In the genomic region with DNA sequence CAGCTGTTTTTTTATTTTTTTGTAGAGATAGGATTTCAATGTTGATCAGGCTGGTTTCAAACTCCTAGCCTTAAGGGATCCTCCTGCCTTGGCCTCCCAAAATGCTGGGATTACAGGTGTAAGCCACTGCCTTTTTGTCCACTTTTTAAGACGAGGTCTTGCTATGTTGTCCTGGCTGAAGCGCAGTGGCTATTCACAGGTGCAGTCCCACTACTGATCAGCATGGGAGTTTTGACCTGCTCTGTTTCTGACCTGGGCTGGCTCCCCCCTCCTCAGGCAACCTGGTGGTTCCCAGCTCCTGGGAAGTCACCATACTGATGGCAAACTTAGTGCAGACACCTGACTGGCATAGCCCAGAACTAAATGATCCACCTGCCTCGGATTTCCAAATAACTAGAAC, we compare ENCODE assay signal across 2 cellular contexts.
TF ChIP-seq lines count a peak whose summit lies in the region.

No MANE protein-coding gene starts in this region.

TF ChIP-seq in K562, 482 proteins besides CTCF, POLR2A, EP300 and RAD21:
- TF ChIP-seq ZNF175 (CRISPR knock-in tag; IDR thresholded peaks at IDR 0.05; ENCODE audit: low read depth): no peak
- 0 out of 2 replicates have a peak, but pooled peaks have one; percentile 25 for TF ChIP-seq ZNF121 (CRISPR knock-in tag; conservative IDR thresholded peaks at IDR 0.05)

TF ChIP-seq in SK-N-SH, 30 proteins besides CTCF, POLR2A, EP300 and RAD21:
- TF ChIP-seq, protein P1, sequence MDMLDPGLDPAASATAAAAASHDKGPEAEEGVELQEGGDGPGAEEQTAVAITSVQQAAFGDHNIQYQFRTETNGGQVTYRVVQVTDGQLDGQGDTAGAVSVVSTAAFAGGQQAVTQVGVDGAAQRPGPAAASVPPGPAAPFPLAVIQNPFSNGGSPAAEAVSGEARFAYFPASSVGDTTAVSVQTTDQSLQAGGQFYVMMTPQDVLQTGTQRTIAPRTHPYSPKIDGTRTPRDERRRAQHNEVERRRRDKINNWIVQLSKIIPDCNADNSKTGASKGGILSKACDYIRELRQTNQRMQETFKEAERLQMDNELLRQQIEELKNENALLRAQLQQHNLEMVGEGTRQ (IDR thresholded peaks at IDR 0.05; ENCODE audit: borderline replicate concordance, low read depth, low read length): no peak
- no peak for TF ChIP-seq CHD2 (IDR thresholded peaks at IDR 0.05; ENCODE audit: low read length, partially characterized antibody)
- TF ChIP-seq TCF12 (IDR thresholded peaks at IDR 0.05): no peak
- TF ChIP-seq RXRA (IDR thresholded peaks at IDR 0.05; ENCODE audit: borderline replicate concordance, low read depth): no peak
- no peak for TF ChIP-seq TEAD4 (IDR thresholded peaks at IDR 0.05; ENCODE audit: borderline replicate concordance, insufficient read depth)
- TF ChIP-seq FOXJ3 (CRISPR knock-in tag; IDR thresholded peaks at IDR 0.05): no peak
- TF ChIP-seq POLR2AphosphoS5 (IDR thresholded peaks at IDR 0.05; ENCODE audit: low read depth, low read length): no peak
- TF ChIP-seq, protein P2, sequence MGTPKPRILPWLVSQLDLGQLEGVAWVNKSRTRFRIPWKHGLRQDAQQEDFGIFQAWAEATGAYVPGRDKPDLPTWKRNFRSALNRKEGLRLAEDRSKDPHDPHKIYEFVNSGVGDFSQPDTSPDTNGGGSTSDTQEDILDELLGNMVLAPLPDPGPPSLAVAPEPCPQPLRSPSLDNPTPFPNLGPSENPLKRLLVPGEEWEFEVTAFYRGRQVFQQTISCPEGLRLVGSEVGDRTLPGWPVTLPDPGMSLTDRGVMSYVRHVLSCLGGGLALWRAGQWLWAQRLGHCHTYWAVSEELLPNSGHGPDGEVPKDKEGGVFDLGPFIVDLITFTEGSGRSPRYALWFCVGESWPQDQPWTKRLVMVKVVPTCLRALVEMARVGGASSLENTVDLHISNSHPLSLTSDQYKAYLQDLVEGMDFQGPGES (IDR thresholded peaks at IDR 0.05; ENCODE audit: low read depth, low read length): no peak
- TF ChIP-seq NFIC (IDR thresholded peaks at IDR 0.05; ENCODE audit: borderline replicate concordance): no peak
- no peak for TF ChIP-seq SMC3 (IDR thresholded peaks at IDR 0.05; ENCODE audit: low read depth, low read length)
- TF ChIP-seq, protein P3, sequence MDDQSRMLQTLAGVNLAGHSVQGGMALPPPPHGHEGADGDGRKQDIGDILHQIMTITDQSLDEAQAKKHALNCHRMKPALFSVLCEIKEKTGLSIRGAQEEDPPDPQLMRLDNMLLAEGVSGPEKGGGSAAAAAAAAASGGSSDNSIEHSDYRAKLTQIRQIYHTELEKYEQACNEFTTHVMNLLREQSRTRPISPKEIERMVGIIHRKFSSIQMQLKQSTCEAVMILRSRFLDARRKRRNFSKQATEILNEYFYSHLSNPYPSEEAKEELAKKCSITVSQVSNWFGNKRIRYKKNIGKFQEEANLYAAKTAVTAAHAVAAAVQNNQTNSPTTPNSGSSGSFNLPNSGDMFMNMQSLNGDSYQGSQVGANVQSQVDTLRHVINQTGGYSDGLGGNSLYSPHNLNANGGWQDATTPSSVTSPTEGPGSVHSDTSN (IDR thresholded peaks at IDR 0.05): no peak
- no peak for TF ChIP-seq ELF1 (IDR thresholded peaks at IDR 0.05)
- TF ChIP-seq FOXM1 (IDR thresholded peaks at IDR 0.05; ENCODE audit: low read depth): no peak
- TF ChIP-seq, protein P4, sequence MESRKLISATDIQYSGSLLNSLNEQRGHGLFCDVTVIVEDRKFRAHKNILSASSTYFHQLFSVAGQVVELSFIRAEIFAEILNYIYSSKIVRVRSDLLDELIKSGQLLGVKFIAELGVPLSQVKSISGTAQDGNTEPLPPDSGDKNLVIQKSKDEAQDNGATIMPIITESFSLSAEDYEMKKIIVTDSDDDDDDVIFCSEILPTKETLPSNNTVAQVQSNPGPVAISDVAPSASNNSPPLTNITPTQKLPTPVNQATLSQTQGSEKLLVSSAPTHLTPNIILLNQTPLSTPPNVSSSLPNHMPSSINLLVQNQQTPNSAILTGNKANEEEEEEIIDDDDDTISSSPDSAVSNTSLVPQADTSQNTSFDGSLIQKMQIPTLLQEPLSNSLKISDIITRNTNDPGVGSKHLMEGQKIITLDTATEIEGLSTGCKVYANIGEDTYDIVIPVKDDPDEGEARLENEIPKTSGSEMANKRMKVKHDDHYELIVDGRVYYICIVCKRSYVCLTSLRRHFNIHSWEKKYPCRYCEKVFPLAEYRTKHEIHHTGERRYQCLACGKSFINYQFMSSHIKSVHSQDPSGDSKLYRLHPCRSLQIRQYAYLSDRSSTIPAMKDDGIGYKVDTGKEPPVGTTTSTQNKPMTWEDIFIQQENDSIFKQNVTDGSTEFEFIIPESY (IDR thresholded peaks at IDR 0.05; ENCODE audit: borderline replicate concordance, low read depth): no peak
